1 cellular context compared by ENCODE assay signal in genomic region chr17:81646869-81647600, GRCh38.
TF ChIP-seq lines count a peak whose summit lies in the region.

No MANE protein-coding gene starts in this region.

TF ChIP-seq in WTC11, 78 proteins besides CTCF, POLR2A, EP300 and RAD21:
- TF ChIP-seq, protein P1, sequence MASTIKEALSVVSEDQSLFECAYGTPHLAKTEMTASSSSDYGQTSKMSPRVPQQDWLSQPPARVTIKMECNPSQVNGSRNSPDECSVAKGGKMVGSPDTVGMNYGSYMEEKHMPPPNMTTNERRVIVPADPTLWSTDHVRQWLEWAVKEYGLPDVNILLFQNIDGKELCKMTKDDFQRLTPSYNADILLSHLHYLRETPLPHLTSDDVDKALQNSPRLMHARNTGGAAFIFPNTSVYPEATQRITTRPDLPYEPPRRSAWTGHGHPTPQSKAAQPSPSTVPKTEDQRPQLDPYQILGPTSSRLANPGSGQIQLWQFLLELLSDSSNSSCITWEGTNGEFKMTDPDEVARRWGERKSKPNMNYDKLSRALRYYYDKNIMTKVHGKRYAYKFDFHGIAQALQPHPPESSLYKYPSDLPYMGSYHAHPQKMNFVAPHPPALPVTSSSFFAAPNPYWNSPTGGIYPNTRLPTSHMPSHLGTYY (CRISPR knock-in tag; IDR thresholded peaks at IDR 0.05): no peak
- no peak for TF ChIP-seq ZNF281 (CRISPR knock-in tag; IDR thresholded peaks at IDR 0.05)
- no peak for TF ChIP-seq AR (CRISPR knock-in tag; IDR thresholded peaks at IDR 0.05)
- TF ChIP-seq, protein P2, sequence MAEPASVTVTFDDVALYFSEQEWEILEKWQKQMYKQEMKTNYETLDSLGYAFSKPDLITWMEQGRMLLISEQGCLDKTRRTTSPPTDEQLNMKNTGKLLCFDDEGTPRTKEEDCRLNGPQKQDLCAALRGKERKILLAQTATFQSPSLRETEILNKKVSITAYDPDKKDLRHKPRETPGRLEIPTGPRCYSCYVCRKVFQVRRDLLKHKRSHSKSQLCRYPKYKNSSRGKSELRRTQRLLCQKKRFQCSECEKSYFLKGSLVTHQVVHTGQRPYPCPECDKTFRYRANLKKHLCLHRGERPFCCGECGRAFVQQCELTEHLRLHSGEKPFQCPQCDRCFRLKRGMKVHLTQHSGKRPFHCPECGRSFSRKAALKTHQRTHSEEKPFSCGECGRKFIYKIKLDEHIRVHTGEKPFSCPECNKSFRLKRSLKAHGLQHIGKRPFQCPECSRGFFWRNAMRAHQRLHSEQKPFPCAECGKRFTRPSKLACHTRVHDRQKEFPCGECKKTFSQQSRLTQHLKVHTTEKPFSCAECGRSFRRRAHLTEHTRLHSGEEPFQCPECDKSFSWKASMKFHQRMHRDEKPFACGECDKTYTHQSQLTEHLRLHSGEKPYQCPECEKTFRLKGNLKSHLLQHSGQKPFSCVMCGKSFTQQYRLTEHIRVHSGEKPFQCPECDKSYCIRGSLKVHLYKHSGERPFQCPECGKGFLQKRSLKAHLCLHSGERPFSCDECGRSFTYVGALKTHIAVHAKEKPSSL (CRISPR knock-in tag; conservative IDR thresholded peaks at IDR 0.05): no peak
TF ChIP-seq in WTC11: peak in this region for 0.
